In genomic region chr4:38664704-38665401, GRCh38 we compare ENCODE assay signal across 7 cellular contexts. TPM values are rescaled to one million over a fixed set of nuclear protein-coding genes. Genes with fewer than 3 reads are reported as not detected.
DNase-seq lines count a peak whose midpoint lies in the region; ATAC-seq and TF ChIP-seq lines count a peak whose summit lies in the region.

No MANE protein-coding gene starts in this region.

- H3K27ac ChIP-seq in liver (ENCODE audit: low read depth in 1 of 2, low read length in 2 of 2) = peak overlapping the region; percentile 92 to 99

- peaks cover 40 to 55% of the 10 kb centered on the region in 2 donors for H3K4me1 Mint-ChIP-seq in stimulated activated naive B cell treated with anti-CD40 and anti-IgM and Interleukin-4, amounts not matched to agents 10 μg/mL and 1 μg/mL and 100 μg/mL, for 72 hours

- WGBS in liver = under 1% methylated on average over 53 of the region's 53 CpGs

- H3K36me3 Mint-ChIP-seq in stimulated activated naive B cell treated with anti-CD40 and anti-IgM and Interleukin-4, amounts not matched to agents 10 μg/mL and 1 μg/mL and 100 μg/mL, for 72 hours = no peaks in the 10 kb centered on the region

- no peaks in the 10 kb centered on the region for H3K27me3 Mint-ChIP-seq in stimulated activated naive B cell treated with anti-CD40 and anti-IgM and Interleukin-4, amounts not matched to agents 10 μg/mL and 1 μg/mL and 100 μg/mL, for 72 hours

- H3K4me3 ChIP-seq in GM12875 (ENCODE audit: low read depth, low read length) = peak overlapping the region; percentile 81
- peak overlapping the region; percentile 92 to 99 (median 94) for H3K4me3 ChIP-seq in liver (ENCODE audit: low read depth in 1 of 3, low read length in 3 of 3)

- peaks cover 0 to 4% of the 10 kb centered on the region in 2 donors for H3K9me3 Mint-ChIP-seq in stimulated activated naive B cell treated with anti-CD40 and anti-IgM and Interleukin-4, amounts not matched to agents 10 μg/mL and 1 μg/mL and 100 μg/mL, for 72 hours

- no peaks in the 10 kb centered on the region for H3K9me3 ChIP-seq in liver (ENCODE audit: control insufficient read depth in 4 of 4, low read length in 3 of 4)

- no peak for TF ChIP-seq CTCF in GM12875 (IDR thresholded peaks at IDR 0.05; ENCODE audit: borderline replicate concordance, insufficient read depth, low read depth, low read length)
- no peak for TF ChIP-seq CTCF in liver (IDR thresholded peaks at IDR 0.05; ENCODE audit: low read depth, low read length, missing input control)

- H3K27ac Mint-ChIP-seq in stimulated activated naive B cell treated with anti-CD40 and anti-IgM and Interleukin-4, amounts not matched to agents 10 μg/mL and 1 μg/mL and 100 μg/mL, for 72 hours = peak overlapping the region; percentile 81

- peak in 1 of 2 donors; percentile 2 for ATAC-seq in stimulated activated naive B cell treated with anti-CD40 and anti-IgM and Interleukin-4, amounts not matched to agents 10 μg/mL and 1 μg/mL and 100 μg/mL, for 72 hours (replicated peaks)
- ATAC-seq in HG03469 (IDR thresholded peaks at IDR 0.05; ENCODE audit: unreplicated experiment) = no peak

- peak overlapping the region; percentile 83 to 88 for H3K4me3 Mint-ChIP-seq in stimulated activated naive B cell treated with anti-CD40 and anti-IgM and Interleukin-4, amounts not matched to agents 10 μg/mL and 1 μg/mL and 100 μg/mL, for 72 hours

- peak overlapping the region; percentile 60 to 93 for H3K9ac ChIP-seq in liver (ENCODE audit: low read depth in 1 of 2, low read length in 2 of 2)

- no peaks in the 10 kb centered on the region for H3K36me3 ChIP-seq in liver (ENCODE audit: control insufficient read depth in 4 of 4, insufficient read depth in 3 of 4, low read depth in 1 of 4, low read length in 3 of 4)

- peak; percentile 22 for DNase-seq in NCI-H1694 treated with DMSO at 0.1 percent for 48 hours (lab: John Stamatoyannopoulos, UW)
- DNase-seq in UCSD-AML1 (lab: John Stamatoyannopoulos, UW; ENCODE audit: unreplicated experiment) = peak; percentile 69
- peak; percentile 67 for DNase-seq in dermis blood vessel endothelial cell
- no peak for DNase-seq in stimulated activated naive B cell treated with anti-CD40 and anti-IgM and Interleukin-4, amounts not matched to agents 10 μg/mL and 1 μg/mL and 100 μg/mL, for 72 hours

- peaks cover 4 to 49% (median 36%) of the 10 kb centered on the region in 4 donors for H3K4me1 ChIP-seq in liver (ENCODE audit: control insufficient read depth in 4 of 4, insufficient read depth in 4 of 4, low read length in 3 of 4)

- no peak for TF ChIP-seq RAD21 in liver (IDR thresholded peaks at IDR 0.05)

- H3K27me3 ChIP-seq in liver (ENCODE audit: control insufficient read depth in 4 of 4, insufficient read depth in 4 of 4, low read length in 3 of 4) = no peaks in the 10 kb centered on the region

TF ChIP-seq in liver, 16 proteins besides CTCF, POLR2A, EP300 and RAD21:
- no peak for TF ChIP-seq FOXA2 (IDR thresholded peaks at IDR 0.05)
- TF ChIP-seq YY1 (IDR thresholded peaks at IDR 0.05) = no peak
- TF ChIP-seq RXRA (IDR thresholded peaks at IDR 0.05) = no peak
- no peak for TF ChIP-seq HNF4A (conservative IDR thresholded peaks at IDR 0.05)
- TF ChIP-seq, protein P1, sequence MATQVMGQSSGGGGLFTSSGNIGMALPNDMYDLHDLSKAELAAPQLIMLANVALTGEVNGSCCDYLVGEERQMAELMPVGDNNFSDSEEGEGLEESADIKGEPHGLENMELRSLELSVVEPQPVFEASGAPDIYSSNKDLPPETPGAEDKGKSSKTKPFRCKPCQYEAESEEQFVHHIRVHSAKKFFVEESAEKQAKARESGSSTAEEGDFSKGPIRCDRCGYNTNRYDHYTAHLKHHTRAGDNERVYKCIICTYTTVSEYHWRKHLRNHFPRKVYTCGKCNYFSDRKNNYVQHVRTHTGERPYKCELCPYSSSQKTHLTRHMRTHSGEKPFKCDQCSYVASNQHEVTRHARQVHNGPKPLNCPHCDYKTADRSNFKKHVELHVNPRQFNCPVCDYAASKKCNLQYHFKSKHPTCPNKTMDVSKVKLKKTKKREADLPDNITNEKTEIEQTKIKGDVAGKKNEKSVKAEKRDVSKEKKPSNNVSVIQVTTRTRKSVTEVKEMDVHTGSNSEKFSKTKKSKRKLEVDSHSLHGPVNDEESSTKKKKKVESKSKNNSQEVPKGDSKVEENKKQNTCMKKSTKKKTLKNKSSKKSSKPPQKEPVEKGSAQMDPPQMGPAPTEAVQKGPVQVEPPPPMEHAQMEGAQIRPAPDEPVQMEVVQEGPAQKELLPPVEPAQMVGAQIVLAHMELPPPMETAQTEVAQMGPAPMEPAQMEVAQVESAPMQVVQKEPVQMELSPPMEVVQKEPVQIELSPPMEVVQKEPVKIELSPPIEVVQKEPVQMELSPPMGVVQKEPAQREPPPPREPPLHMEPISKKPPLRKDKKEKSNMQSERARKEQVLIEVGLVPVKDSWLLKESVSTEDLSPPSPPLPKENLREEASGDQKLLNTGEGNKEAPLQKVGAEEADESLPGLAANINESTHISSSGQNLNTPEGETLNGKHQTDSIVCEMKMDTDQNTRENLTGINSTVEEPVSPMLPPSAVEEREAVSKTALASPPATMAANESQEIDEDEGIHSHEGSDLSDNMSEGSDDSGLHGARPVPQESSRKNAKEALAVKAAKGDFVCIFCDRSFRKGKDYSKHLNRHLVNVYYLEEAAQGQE (IDR thresholded peaks at IDR 0.05) = no peak
- TF ChIP-seq ZBTB33 (IDR thresholded peaks at IDR 0.05) = no peak
- TF ChIP-seq TAF1 (conservative IDR thresholded peaks at IDR 0.05) = no peak
- TF ChIP-seq SP1 (IDR thresholded peaks at IDR 0.05) = no peak
- TF ChIP-seq HNF4G (IDR thresholded peaks at IDR 0.05) = no peak
- TF ChIP-seq, protein P2, sequence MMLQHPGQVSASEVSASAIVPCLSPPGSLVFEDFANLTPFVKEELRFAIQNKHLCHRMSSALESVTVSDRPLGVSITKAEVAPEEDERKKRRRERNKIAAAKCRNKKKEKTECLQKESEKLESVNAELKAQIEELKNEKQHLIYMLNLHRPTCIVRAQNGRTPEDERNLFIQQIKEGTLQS (IDR thresholded peaks at IDR 0.05) = no peak
TF ChIP-seq in liver: peak in this region for 0.

RNA-seq across cellular contexts. Expression of gene KLF3, which starts 0.9 kb away (rescaled TPM):
- total RNA-seq in dermis blood vessel endothelial cell = 26.4 and 32.7 TPM in 2 replicates
- total RNA-seq in liver = 10 to 100 TPM; 20.1 to 77.5 TPM
- polyA plus RNA-seq in liver = 10 to 100 TPM; 11.1 to 22.0 TPM
